14 cellular contexts compared by ENCODE assay signal in genomic region chr1:160168016-160168415, GRCh38. TPM values are rescaled to one million over a fixed set of nuclear protein-coding genes. Genes with fewer than 3 reads are reported as not detected.
"Had no signal": no experiment of that assay in that cellular context is flagged by ENCODE, and none has a peak within 500 bp of the region (broad histone marks: within the 10 kb centered on the region; RNA-seq: fewer than 3 reads in every experiment).

No MANE protein-coding gene starts in this region.

- H3K9me3 ChIP-seq: neutrophil, right atrium auricular region, uterus had no signal

- H3K36me3 ChIP-seq: neutrophil, right atrium auricular region, uterus, WERI-Rb-1 had no signal

- H3K27me3 ChIP-seq: hepatocyte, right atrium auricular region, uterus had no signal

- H3K4me1 ChIP-seq: right atrium auricular region, uterus had no signal

- H3K4me3 ChIP-seq: hepatocyte, right atrium auricular region, skin epidermis, uterus had no signal

- H3K27ac Mint-ChIP-seq: activated CD4-positive, alpha-beta T cell treated with anti-CD3 and anti-CD28 coated beads for 36 hours; activated naive CD4-positive, alpha-beta T cell treated with anti-CD3 and anti-CD28 coated beads for 36 hours had no signal

- H3K9me3 Mint-ChIP-seq: activated naive CD4-positive, alpha-beta T cell treated with anti-CD3 and anti-CD28 coated beads for 36 hours had no signal

- DNase-seq: activated CD8-positive, alpha-beta memory T cell treated with anti-CD3 and anti-CD28 coated beads for 24 hours; central memory CD4-positive, alpha-beta T cell; cortex of kidney; effector memory CD4-positive, alpha-beta T cell; T-helper 9 cell; uterus; WERI-Rb-1 had no signal

- H3K4me3 Mint-ChIP-seq: activated CD4-positive, alpha-beta T cell treated with anti-CD3 and anti-CD28 coated beads for 36 hours; activated naive CD4-positive, alpha-beta T cell treated with anti-CD3 and anti-CD28 coated beads for 36 hours had no signal

- H3K27ac ChIP-seq: epithelial cell of prostate, hepatocyte, neutrophil, right atrium auricular region, uterus, WERI-Rb-1 had no signal

RNA-seq across cellular contexts. Expression of gene ATP1A4, which starts 16.6 kb away (rescaled TPM):
- total RNA-seq: activated CD4-positive, alpha-beta T cell treated with anti-CD3 and anti-CD28 coated beads for 36 hours; activated naive CD4-positive, alpha-beta T cell treated with anti-CD3 and anti-CD28 coated beads for 36 hours; right atrium auricular region had no signal

RNA-seq across cellular contexts. Expression of gene CASQ1, which starts 22.4 kb away (rescaled TPM):
- total RNA-seq: activated CD4-positive, alpha-beta T cell treated with anti-CD3 and anti-CD28 coated beads for 36 hours; activated naive CD4-positive, alpha-beta T cell treated with anti-CD3 and anti-CD28 coated beads for 36 hours; hepatocyte had no signal

RNA-seq across cellular contexts. Expression of gene ATP1A2, which starts 52.5 kb away (rescaled TPM):
- total RNA-seq: activated CD4-positive, alpha-beta T cell treated with anti-CD3 and anti-CD28 coated beads for 36 hours; activated naive CD4-positive, alpha-beta T cell treated with anti-CD3 and anti-CD28 coated beads for 36 hours had no signal
